ENCODE assay signal across 16 cellular contexts in genomic region chr22:17214416-17215043, GRCh38. TPM values are rescaled to one million over a fixed set of nuclear protein-coding genes. Genes with fewer than 3 reads are reported as not detected.
A peak's percentile ranks its signal among the peaks of the same experiment; 100 is the strongest.
DNase-seq lines count a peak whose midpoint lies in the region; ATAC-seq, FAIRE-seq and TF ChIP-seq lines count a peak whose summit lies in the region.
"Had no signal": no experiment of that assay in that cellular context is flagged by ENCODE, and none has a peak within 500 bp of the region (broad histone marks: within the 10 kb centered on the region; RNA-seq: fewer than 3 reads in every experiment).

No MANE protein-coding gene starts in this region.

- 85% methylated on average over 5 of the region's 5 CpGs; no CpG with 5 or more reads in 1 of the 2 experiments for WGBS in H1 (ENCODE audit: extremely low coverage in 1 of 2, insufficient coverage in 1 of 2, insufficient read length in 1 of 2, insufficient replicate concordance in 2 of 2, low coverage in 1 of 2, low lambda C conversion rate in 2 of 2, missing lambda C conversion rate in 1 of 2), 2 experiments
- WGBS in spleen, 5 donors: 76 to 94% (median 87%) methylated on average over 5 of the region's 5 CpGs

- H3K23ac ChIP-seq in H1 (ENCODE audit: insufficient read length): no peak overlapping the region

- peaks cover 48% of the 10 kb centered on the region for H3K4me1 ChIP-seq in OCI-LY1 (ENCODE audit: insufficient read depth, low read length, severe bottlenecking)
- H3K4me1 ChIP-seq in H1 (replicated peaks in 1 of 4; ENCODE audit: control insufficient read depth in 3 of 4, insufficient read depth in 4 of 4, low read length in 3 of 4): peaks cover 5 to 11% (median 8%) of the 10 kb centered on the region in 4 experiments; a peak in 6 of 7 replicates
- H3K4me1 ChIP-seq in spleen: peaks cover 9 to 65% (median 47%) of the 10 kb centered on the region in 6 donors

- H3K14ac ChIP-seq in H1 (ENCODE audit: insufficient read length): no peak overlapping the region

- DNase-seq in activated T-cell treated with anti-CD3 and anti-CD28 coated beads, Interleukin-2, amount 50 U/mL, for 24 hours: no peak
- DNase-seq in activated T-cell treated with anti-CD3 and anti-CD28 coated beads, Interleukin-2, amount 50 U/mL, for 4 hours: no peak
- DNase-seq in H1 (ENCODE audit: low read depth in 1 of 2, low spot score in 2 of 2) (no peak), posterior vena cava (ENCODE audit: low spot score) (peak; percentile 49), cardiac septum (ENCODE audit: low spot score) (no peak), T-helper 9 cell (no peak), spleen (no peak)
- DNase-seq: cerebellar nuclear complex, COR-L47, NCI-H2029, NCI-H510A had no signal

- no peak overlapping the region for H4K5ac ChIP-seq in H1 (ENCODE audit: insufficient read length, low read depth, low read length)

- peak overlapping the region; percentile 22 for H4K91ac ChIP-seq in H1 (replicated peaks; ENCODE audit: insufficient read length, low read length)

- H3K79me2 ChIP-seq in OCI-LY1 (ENCODE audit: insufficient read depth, low read length) (no peaks in the 10 kb centered on the region), H1 (ENCODE audit: control insufficient read depth in 1 of 2, insufficient read depth in 2 of 2, low read length in 2 of 2) (no peaks in the 10 kb centered on the region)

- no peak overlapping the region for H4K8ac ChIP-seq in H1 (ENCODE audit: extremely low read depth, insufficient read depth, low read length)

- no peak overlapping the region for H3K56ac ChIP-seq in H1 (replicated peaks; ENCODE audit: insufficient read length, low read depth, low read length)

- peak overlapping the region; percentile 61 for H2BK120ac ChIP-seq in H1 (replicated peaks; ENCODE audit: low read depth, low read length)

- no peak overlapping the region for H3K4me3 Mint-ChIP-seq in activated T-cell treated with anti-CD3 and anti-CD28 coated beads, Interleukin-2, amount 50 U/mL, for 24 hours
- no peak overlapping the region for H3K4me3 Mint-ChIP-seq in activated T-cell treated with anti-CD3 and anti-CD28 coated beads, Interleukin-2, amount 50 U/mL, for 4 hours
- H3K4me3 Mint-ChIP-seq: endodermal cell had no signal

- no peaks in the 10 kb centered on the region for H3F3A ChIP-seq in OCI-LY1 (ENCODE audit: insufficient read depth, low read length)

- CTCF ChIA-PET in H1 (lab: Charles Lee; ENCODE audit: partially characterized antibody): interaction anchor here (0.6 to 4.6 kb wide), 21 partner anchors 9 to 288 kb away, joined by 3 to 29 read pairs (median 5); no protein-coding TSS in a partner anchor

- no peak for FAIRE-seq in H1 (lab: Jason Lieb, UNC)
- FAIRE-seq: keratinocyte, urothelium cell line had no signal

- TF ChIP-seq RAD21 in H1 (IDR thresholded peaks at IDR 0.05 in 1 of 2, conservative IDR thresholded peaks at IDR 0.05 in 1 of 2; ENCODE audit: low read depth in 2 of 2, low read length in 2 of 2): no peak

- intact Hi-C loops in posterior vena cava (cut with DNase I): no loop called here
- intact Hi-C loops in cardiac septum (cut with DNase I): no loop called here
- intact Hi-C loops in spleen (cut with DNase I; ENCODE audit: low total_unique reads): no loop called here

- no peaks in the 10 kb centered on the region for H3K23me2 ChIP-seq in H1 (ENCODE audit: low read depth, low read length)

- H2BK5ac ChIP-seq in H1 (ENCODE audit: low read depth, low read length): no peak overlapping the region; the same call in 1 of the 2 replicates

- H3K27ac ChIP-seq in OCI-LY1 (ENCODE audit: low read depth, low read length, poor library complexity, severe bottlenecking) (peak overlapping the region; percentile 82), H1 (ENCODE audit: low read depth, low read length) (no peak overlapping the region), spleen (peak overlapping the region in 4 of 8 donors; percentile 31 to 67 (median 44))

- H3K27me3 Mint-ChIP-seq in activated T-cell treated with anti-CD3 and anti-CD28 coated beads, Interleukin-2, amount 50 U/mL, for 24 hours: no peaks in the 10 kb centered on the region
- no peaks in the 10 kb centered on the region for H3K27me3 Mint-ChIP-seq in activated T-cell treated with anti-CD3 and anti-CD28 coated beads, Interleukin-2, amount 50 U/mL, for 4 hours (ENCODE audit: low read depth)
- H3K27me3 Mint-ChIP-seq: activated T-helper 17 cell treated with anti-CD3 and anti-CD28 coated beads, Interleukin-2, amount 50 U/mL, for 72 hours had no signal

- no peak overlapping the region for H2AK5ac ChIP-seq in H1 (ENCODE audit: low read depth, low read length)

- H4K20me1 ChIP-seq in OCI-LY1 (ENCODE audit: insufficient read depth, low read length) (no peaks in the 10 kb centered on the region), H1 (replicated peaks in 1 of 2; ENCODE audit: control insufficient read depth in 1 of 2, insufficient read depth in 2 of 2, low read length in 2 of 2) (no peaks in the 10 kb centered on the region)

- H3K9me3 ChIP-seq in OCI-LY1 (ENCODE audit: low read length) (no peaks in the 10 kb centered on the region), H1 (ENCODE audit: insufficient read depth in 2 of 2, low read depth in 1 of 2, low read length in 1 of 2) (no peaks in the 10 kb centered on the region), spleen (no peaks in the 10 kb centered on the region)

- H3K9me2 ChIP-seq in OCI-LY1 (ENCODE audit: low read depth, low read length): no peaks in the 10 kb centered on the region

- H3K79me1 ChIP-seq in H1 (ENCODE audit: low read depth, low read length): no peaks in the 10 kb centered on the region

- H2AFZ ChIP-seq in OCI-LY1 (ENCODE audit: low read length) (no peak overlapping the region), H1 (ENCODE audit: low read length) (peak overlapping the region; percentile 86; the same call in 1 of the 2 replicates)

- TF ChIP-seq CTCF in OCI-LY1 (IDR thresholded peaks at IDR 0.05; ENCODE audit: low read length): no peak
- TF ChIP-seq CTCF in H1 (IDR thresholded peaks at IDR 0.05; ENCODE audit: control extremely low read depth in 1 of 3, insufficient read depth in 1 of 3, low read depth in 1 of 3, low read length in 3 of 3): no peak
- TF ChIP-seq CTCF in spleen (IDR thresholded peaks at IDR 0.05 in 8 of 11, conservative IDR thresholded peaks at IDR 0.05 in 3 of 11): no peak

- H3K9ac ChIP-seq in OCI-LY1 (ENCODE audit: low read length): peak overlapping the region; percentile 29
- H3K9ac ChIP-seq in H1 (replicated peaks in 1 of 4; ENCODE audit: extremely low read depth in 1 of 4, low read depth in 3 of 4, low read length in 3 of 4): no peak overlapping the region

- H2BK12ac ChIP-seq in H1 (ENCODE audit: low read depth, low read length): peak overlapping the region; percentile 20; the same call in 1 of the 2 replicates

- no peak for ATAC-seq in activated T-cell treated with anti-CD3 and anti-CD28 coated beads, Interleukin-2, amount 50 U/mL, for 4 hours
- ATAC-seq: activated T-helper 17 cell treated with anti-CD3 and anti-CD28 coated beads, Interleukin-2, amount 50 U/mL, for 72 hours had no signal

- TF ChIP-seq EP300 in H1 (IDR thresholded peaks at IDR 0.05; ENCODE audit: borderline replicate concordance in 1 of 2, low read depth in 2 of 2, low read length in 2 of 2): no peak

- peak overlapping the region; percentile 91; the same call in 1 of the 2 replicates for H2BK20ac ChIP-seq in H1 (ENCODE audit: low read length)

- H3K4me2 ChIP-seq in OCI-LY1 (ENCODE audit: low read length): peak overlapping the region; percentile 7; the same call in 1 of the 2 replicates
- no peak overlapping the region for H3K4me2 ChIP-seq in H1 (ENCODE audit: insufficient read depth in 1 of 2, low read depth in 2 of 2, low read length in 2 of 2)

- TF ChIP-seq POLR2A in H1 (IDR thresholded peaks at IDR 0.05; ENCODE audit: control extremely low read depth in 1 of 2, low read depth in 2 of 2, low read length in 2 of 2): no peak
- TF ChIP-seq POLR2A in spleen (IDR thresholded peaks at IDR 0.05): no peak

- H3K36me3 ChIP-seq in OCI-LY1 (ENCODE audit: insufficient read depth, low read length) (no peaks in the 10 kb centered on the region), H1 (ENCODE audit: control insufficient read depth in 2 of 4, insufficient read depth in 4 of 4, low read length in 3 of 4) (no peaks in the 10 kb centered on the region), spleen (peaks cover 0 to 30% (median 2%) of the 10 kb centered on the region in 6 donors)

- H3K4ac ChIP-seq in H1 (replicated peaks; ENCODE audit: insufficient read length, low read depth, low read length): no peak overlapping the region

- peaks cover 50% of the 10 kb centered on the region for H3K4me1 Mint-ChIP-seq in activated T-cell treated with anti-CD3 and anti-CD28 coated beads, Interleukin-2, amount 50 U/mL, for 24 hours (ENCODE audit: low read depth)
- peaks cover 49% of the 10 kb centered on the region for H3K4me1 Mint-ChIP-seq in activated T-cell treated with anti-CD3 and anti-CD28 coated beads, Interleukin-2, amount 50 U/mL, for 4 hours (ENCODE audit: low read depth)

- H3K27ac Mint-ChIP-seq in activated T-cell treated with anti-CD3 and anti-CD28 coated beads, Interleukin-2, amount 50 U/mL, for 24 hours: peak overlapping the region; percentile 32
- H3K27ac Mint-ChIP-seq: activated T-helper 17 cell treated with anti-CD3 and anti-CD28 coated beads, Interleukin-2, amount 50 U/mL, for 72 hours; endodermal cell had no signal

- H3K4me3 ChIP-seq in OCI-LY1 (ENCODE audit: low read depth, low read length, poor library complexity, severe bottlenecking): no peak overlapping the region
- no peak overlapping the region for H3K4me3 ChIP-seq in H1 (ENCODE audit: extremely low read depth in 1 of 4, insufficient read depth in 2 of 4, low read depth in 3 of 4, low read length in 4 of 4)
- no peak overlapping the region for H3K4me3 ChIP-seq in spleen

- no peak overlapping the region for H2BK15ac ChIP-seq in H1 (ENCODE audit: low read length)

- 0 out of 2 replicates have a peak overlapping the region, but pooled peaks have one; percentile 19 for H3K18ac ChIP-seq in H1 (ENCODE audit: extremely low read depth, low read length)

- no peaks in the 10 kb centered on the region for H3K27me3 ChIP-seq in OCI-LY1 (ENCODE audit: insufficient read depth, low read length)
- no peaks in the 10 kb centered on the region for H3K27me3 ChIP-seq in H1 (replicated peaks in 1 of 4; ENCODE audit: control insufficient read depth in 3 of 4, extremely low read depth in 1 of 4, insufficient read depth in 3 of 4, low read length in 3 of 4)
- no peaks in the 10 kb centered on the region for H3K27me3 ChIP-seq in spleen (replicated peaks in 1 of 7)

- POLR2A ChIA-PET in H1 (lab: Charles Lee; ENCODE audit: partially characterized antibody): interaction anchor here (0.5 to 2.1 kb wide), 7 partner anchors 13 to 549 kb away, joined by 3 to 7 read pairs (median 4); no protein-coding TSS in a partner anchor

- H3K36me3 Mint-ChIP-seq in activated T-cell treated with anti-CD3 and anti-CD28 coated beads, Interleukin-2, amount 50 U/mL, for 24 hours (ENCODE audit: low read depth): peaks cover 4% of the 10 kb centered on the region
- H3K36me3 Mint-ChIP-seq in activated T-cell treated with anti-CD3 and anti-CD28 coated beads, Interleukin-2, amount 50 U/mL, for 4 hours (ENCODE audit: insufficient read depth): peaks cover 6% of the 10 kb centered on the region

- no peaks in the 10 kb centered on the region for H3K9me3 Mint-ChIP-seq in activated T-cell treated with anti-CD3 and anti-CD28 coated beads, Interleukin-2, amount 50 U/mL, for 24 hours
- H3K9me3 Mint-ChIP-seq in activated T-cell treated with anti-CD3 and anti-CD28 coated beads, Interleukin-2, amount 50 U/mL, for 4 hours: no peaks in the 10 kb centered on the region
- H3K9me3 Mint-ChIP-seq: activated T-helper 17 cell treated with anti-CD3 and anti-CD28 coated beads, Interleukin-2, amount 50 U/mL, for 72 hours; endodermal cell had no signal

RNA-seq across cellular contexts. Expression of gene ADA2, which starts 4.7 kb away (rescaled TPM):
- total RNA-seq in activated T-cell treated with anti-CD3 and anti-CD28 coated beads, Interleukin-2, amount 50 U/mL, for 4 hours: 1 to 10 TPM; 1.2 to 2.3 (median 1.3) TPM
- 31.5 and 35.6 TPM in 2 replicates for total RNA-seq in H1 (2021; fragmentation: NEBNext Ultra II Directional; extraction: Animal tissue kit (Norgen Biotek cat#: 25700))
- polyA plus RNA-seq in H1 (2011; rRNA removed) (42.2 and 47.9 TPM in 2 replicates), spleen (10 to 100 TPM; 22.0 to 30.2 (median 22.7) TPM)
- 21.6 TPM for polyA plus RNA-seq in H1 (2011; cell fraction: cytosol; rRNA removed)
- polyA plus RNA-seq in H1 (2011; cell fraction: nucleus; rRNA removed): 29.1 TPM
- 26.6 to 35.8 TPM (median 31.6 TPM) in 4 replicates for polyA plus RNA-seq in H1 (2012, experiment 1 of 2)
- 26.0 TPM for polyA plus RNA-seq in H1 (2012, experiment 2 of 2)
- polyA plus RNA-seq in H1 (2013, experiment 1 of 2): 23.4 TPM
- 23.6 TPM for polyA plus RNA-seq in H1 (2013, experiment 2 of 2)
- polyA minus RNA-seq in H1 (2011; rRNA and poly(A)+ RNA removed): 27.1 and 28.3 TPM in 2 replicates
- 15.7 TPM for polyA minus RNA-seq in H1 (2011; cell fraction: cytosol; rRNA and poly(A)+ RNA removed)
- 14.6 TPM for polyA minus RNA-seq in H1 (2011; cell fraction: nucleus; rRNA and poly(A)+ RNA removed)
- total RNA-seq in posterior vena cava (10 to 100 TPM in 1 of 2 donors, 1 to 10 TPM in 1; 7.4 to 11.8 TPM), cardiac septum (77.0 TPM), spleen (100 to 1,000 TPM; 115 to 187 (median 166) TPM)
- polyA plus RNA-seq: keratinocyte had no signal

RNA-seq across cellular contexts. Expression of gene HDHD5, which starts 55.5 kb away (rescaled TPM):
- total RNA-seq in activated T-cell treated with anti-CD3 and anti-CD28 coated beads, Interleukin-2, amount 50 U/mL, for 4 hours: 10 to 100 TPM; 56.2 to 69.1 (median 68.3) TPM
- total RNA-seq in H1 (2021; fragmentation: NEBNext Ultra II Directional; extraction: Animal tissue kit (Norgen Biotek cat#: 25700)): 68.3 and 69.3 TPM in 2 replicates
- 123 and 147 TPM in 2 replicates for polyA plus RNA-seq in H1 (2011; rRNA removed)
- polyA plus RNA-seq in H1 (2011; cell fraction: cytosol; rRNA removed): 121 TPM
- 165 TPM for polyA plus RNA-seq in H1 (2011; cell fraction: nucleus; rRNA removed)
- 62.7 to 92.1 TPM (median 86.3 TPM) in 4 replicates for polyA plus RNA-seq in H1 (2012, experiment 1 of 2)
- polyA plus RNA-seq in H1 (2012, experiment 2 of 2): 63.8 TPM
- polyA plus RNA-seq in H1 (2013, experiment 1 of 2): 48.6 TPM
- 47.6 TPM for polyA plus RNA-seq in H1 (2013, experiment 2 of 2)
- polyA minus RNA-seq in H1 (2011; rRNA and poly(A)+ RNA removed): 31.1 and 42.4 TPM in 2 replicates
- polyA minus RNA-seq in H1 (2011; cell fraction: cytosol; rRNA and poly(A)+ RNA removed): 43.2 TPM
- polyA minus RNA-seq in H1 (2011; cell fraction: nucleus; rRNA and poly(A)+ RNA removed): 37.5 TPM
- total RNA-seq in posterior vena cava: 10 to 100 TPM; 19.6 to 19.9 TPM
- total RNA-seq in cardiac septum: 39.6 TPM
- total RNA-seq in spleen: 10 to 100 TPM; 27.9 to 40.8 (median 31.6) TPM
- 10 to 100 TPM; 25.4 to 47.6 (median 33.0) TPM for polyA plus RNA-seq in spleen
